22 cellular contexts compared by ENCODE assay signal in genomic region chrX:2406891-2407518, GRCh38.
"Had no signal": no experiment of that assay in that cellular context is flagged by ENCODE, and none has a peak within 500 bp of the region (broad histone marks: within the 10 kb centered on the region; RNA-seq: fewer than 3 reads in every experiment).

No MANE protein-coding gene starts in this region.

- H3K4me3 ChIP-seq: coronary artery, esophagus squamous epithelium, hepatocyte, left ventricle myocardium inferior, lower lobe of right lung, sigmoid colon, skin epidermis, stomach, thoracic aorta, transverse colon had no signal

- H2AFZ ChIP-seq: hepatocyte had no signal

- H3K4me3 Mint-ChIP-seq: memory B cell; naive B cell; nephron; stimulated activated naive B cell treated with anti-CD40 and anti-IgM and Interleukin-4, amounts not matched to agents 10 μg/mL and 1 μg/mL and 100 μg/mL, for 72 hours had no signal

- H3K27ac ChIP-seq: coronary artery, esophagus squamous epithelium, foreskin keratinocyte, hepatocyte, left ventricle myocardium inferior, lower lobe of right lung, sigmoid colon, skin epidermis, stomach, thoracic aorta, transverse colon had no signal

- DNase-seq: effector memory CD4-positive, alpha-beta T cell; esophagus squamous epithelium; foreskin keratinocyte; head of caudate nucleus; kidney; left cardiac atrium; left ventricle myocardium inferior; lower lobe of right lung; naive B cell; sigmoid colon; stimulated activated CD4-positive, alpha-beta T cell treated with anti-CD3 and anti-CD28 coated beads, Interleukin-2, amount 100 ng/mL, for 24 hours; stimulated activated CD4-positive, alpha-beta T cell treated with anti-CD3 and anti-CD28 coated beads, Interleukin-4, amount 100 ng/mL, for 4 hours; stimulated activated naive B cell treated with anti-CD40 and anti-IgM and Interleukin-4, amounts not matched to agents 10 μg/mL and 1 μg/mL and 100 μg/mL, for 72 hours; stomach; substantia nigra; transverse colon had no signal

- H3K27me3 ChIP-seq: esophagus squamous epithelium, foreskin keratinocyte, hepatocyte, sigmoid colon, stomach, transverse colon had no signal

- H3K4me1 ChIP-seq: lower lobe of right lung, sigmoid colon had no signal

- H3K27me3 Mint-ChIP-seq: memory B cell; naive B cell; stimulated activated naive B cell treated with anti-CD40 and anti-IgM and Interleukin-4, amounts not matched to agents 10 μg/mL and 1 μg/mL and 100 μg/mL, for 72 hours had no signal

- H3K4me1 Mint-ChIP-seq: memory B cell had no signal

- H3K9me3 ChIP-seq: thoracic aorta had no signal

- ATAC-seq: foreskin keratinocyte; left cardiac atrium; lower lobe of right lung; stimulated activated naive B cell treated with anti-CD40 and anti-IgM and Interleukin-4, amounts not matched to agents 10 μg/mL and 1 μg/mL and 100 μg/mL, for 72 hours had no signal

- H3K4me2 ChIP-seq: hepatocyte had no signal

- H3K27ac Mint-ChIP-seq: memory B cell; naive B cell; nephron; stimulated activated naive B cell treated with anti-CD40 and anti-IgM and Interleukin-4, amounts not matched to agents 10 μg/mL and 1 μg/mL and 100 μg/mL, for 72 hours had no signal
